In the genomic region with DNA sequence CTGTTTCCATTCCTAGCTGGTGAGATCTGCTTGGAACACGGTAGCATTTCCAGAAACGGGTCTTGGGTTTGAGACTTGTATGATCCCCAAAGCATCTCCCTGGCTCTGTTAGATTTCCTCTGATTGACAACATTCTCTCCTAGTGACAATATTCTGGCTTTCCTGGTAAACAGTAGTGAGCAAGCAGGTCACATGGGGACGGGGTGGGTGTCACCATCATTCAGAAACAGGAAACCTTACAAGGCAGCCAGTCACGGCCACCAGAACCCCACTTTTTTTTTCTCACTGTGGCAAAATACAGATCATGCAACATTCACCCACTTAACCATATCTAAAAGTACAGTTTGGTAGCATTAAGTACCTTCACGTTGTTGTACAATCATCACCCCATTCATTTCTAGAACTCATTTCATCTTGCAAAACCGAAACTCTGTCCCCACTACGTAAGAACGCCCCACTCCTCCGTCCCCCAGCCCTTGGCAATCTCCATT, we compare ENCODE assay signal across 10 cellular contexts.
DNase-seq lines count a peak whose midpoint lies in the region; ATAC-seq and TF ChIP-seq lines count a peak whose summit lies in the region.
"Had no signal": no experiment of that assay in that cellular context is flagged by ENCODE, and none has a peak within 500 bp of the region (broad histone marks: within the 10 kb centered on the region; RNA-seq: fewer than 3 reads in every experiment).

No MANE protein-coding gene starts in this region.

- H3K27ac ChIP-seq in gastroesophageal sphincter = peak overlapping the region in 3 of 4 donors; percentile 10 to 67 (median 35)

- no peak overlapping the region for H3K9ac ChIP-seq in skeletal muscle satellite cell (ENCODE audit: low read depth, low read length)

- WGBS in gastroesophageal sphincter (ENCODE audit: low coverage in 1 of 2), 2 donors = 45 to 56% methylated on average over 7 to 8 of the region's 9 CpGs

- peaks cover 0 to 17% (median 0%) of the 10 kb centered on the region in 3 donors for H3K4me1 ChIP-seq in gastroesophageal sphincter
- no peaks in the 10 kb centered on the region for H3K4me1 ChIP-seq in skeletal muscle satellite cell (ENCODE audit: control insufficient read depth, insufficient read depth, low read length)

- peaks cover 64% of the 10 kb centered on the region for H3K27me3 ChIP-seq in gastroesophageal sphincter
- H3K27me3 ChIP-seq in skeletal muscle satellite cell (ENCODE audit: control insufficient read depth, insufficient read depth, low read length) = peaks cover 96% of the 10 kb centered on the region

- peak; percentile 28 for ATAC-seq in gastroesophageal sphincter
- ATAC-seq: left colon had no signal

- no peak overlapping the region for H3K4me3 ChIP-seq in gastroesophageal sphincter
- H3K4me3 ChIP-seq in skeletal muscle satellite cell (ENCODE audit: low read length) = no peak overlapping the region
- H3K4me3 ChIP-seq: skin epidermis had no signal

- no peak for TF ChIP-seq POLR2A in gastroesophageal sphincter (IDR thresholded peaks at IDR 0.05)

- H3K4me2 ChIP-seq in skeletal muscle satellite cell (ENCODE audit: low read length) = peak overlapping the region; percentile 16

- no peak for TF ChIP-seq EP300 in Ishikawa (IDR thresholded peaks at IDR 0.05; ENCODE audit: borderline replicate concordance)
- no peak for TF ChIP-seq EP300 in gastroesophageal sphincter (IDR thresholded peaks at IDR 0.05)

- TF ChIP-seq RAD21 in Ishikawa (IDR thresholded peaks at IDR 0.05; ENCODE audit: low read depth) = no peak

- DNase-seq in activated CD4-positive, alpha-beta T cell treated with anti-CD3 and anti-CD28 coated beads, Interleukin-2, amount 50 U/mL, for 1 hour = peak; percentile 24
- DNase-seq in GM20000 (ENCODE audit: low spot score) (no peak), NCI-H748 treated with DMSO at 0.1 percent for 48 hours (lab: John Stamatoyannopoulos, UW) (no peak), pons (ENCODE audit: low spot score) (no peak)
- DNase-seq: NCI-H510A had no signal

- no peaks in the 10 kb centered on the region for H3K36me3 ChIP-seq in gastroesophageal sphincter
- H3K36me3 ChIP-seq in skeletal muscle satellite cell (ENCODE audit: insufficient read depth, low read length) = no peaks in the 10 kb centered on the region

- H3K9me3 ChIP-seq in gastroesophageal sphincter = no peaks in the 10 kb centered on the region
- H3K9me3 ChIP-seq in skeletal muscle satellite cell (replicated peaks; ENCODE audit: low read length) = no peaks in the 10 kb centered on the region

- TF ChIP-seq CTCF in gastroesophageal sphincter (IDR thresholded peaks at IDR 0.05) (no peak), GM20000 (IDR thresholded peaks at IDR 0.05; ENCODE audit: extremely low read depth, missing control alignments) (no peak)

TF ChIP-seq in Ishikawa, 13 proteins besides CTCF, POLR2A, EP300 and RAD21:
- TF ChIP-seq, protein P1, sequence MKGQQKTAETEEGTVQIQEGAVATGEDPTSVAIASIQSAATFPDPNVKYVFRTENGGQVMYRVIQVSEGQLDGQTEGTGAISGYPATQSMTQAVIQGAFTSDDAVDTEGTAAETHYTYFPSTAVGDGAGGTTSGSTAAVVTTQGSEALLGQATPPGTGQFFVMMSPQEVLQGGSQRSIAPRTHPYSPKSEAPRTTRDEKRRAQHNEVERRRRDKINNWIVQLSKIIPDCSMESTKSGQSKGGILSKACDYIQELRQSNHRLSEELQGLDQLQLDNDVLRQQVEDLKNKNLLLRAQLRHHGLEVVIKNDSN (IDR thresholded peaks at IDR 0.05) = peak; percentile 42; the same call in 1 of the 2 replicates
- no peak for TF ChIP-seq ZBTB7A (IDR thresholded peaks at IDR 0.05; ENCODE audit: low read depth)
- TF ChIP-seq TEAD4 (IDR thresholded peaks at IDR 0.05) = no peak
- no peak for TF ChIP-seq FOXM1 (IDR thresholded peaks at IDR 0.05; ENCODE audit: borderline replicate concordance, low read depth)
- no peak for TF ChIP-seq CREB1 (IDR thresholded peaks at IDR 0.05; ENCODE audit: low read depth)
TF ChIP-seq in Ishikawa: peak in this region for 1.
